8 cellular contexts compared by ENCODE assay signal in the genomic region with DNA sequence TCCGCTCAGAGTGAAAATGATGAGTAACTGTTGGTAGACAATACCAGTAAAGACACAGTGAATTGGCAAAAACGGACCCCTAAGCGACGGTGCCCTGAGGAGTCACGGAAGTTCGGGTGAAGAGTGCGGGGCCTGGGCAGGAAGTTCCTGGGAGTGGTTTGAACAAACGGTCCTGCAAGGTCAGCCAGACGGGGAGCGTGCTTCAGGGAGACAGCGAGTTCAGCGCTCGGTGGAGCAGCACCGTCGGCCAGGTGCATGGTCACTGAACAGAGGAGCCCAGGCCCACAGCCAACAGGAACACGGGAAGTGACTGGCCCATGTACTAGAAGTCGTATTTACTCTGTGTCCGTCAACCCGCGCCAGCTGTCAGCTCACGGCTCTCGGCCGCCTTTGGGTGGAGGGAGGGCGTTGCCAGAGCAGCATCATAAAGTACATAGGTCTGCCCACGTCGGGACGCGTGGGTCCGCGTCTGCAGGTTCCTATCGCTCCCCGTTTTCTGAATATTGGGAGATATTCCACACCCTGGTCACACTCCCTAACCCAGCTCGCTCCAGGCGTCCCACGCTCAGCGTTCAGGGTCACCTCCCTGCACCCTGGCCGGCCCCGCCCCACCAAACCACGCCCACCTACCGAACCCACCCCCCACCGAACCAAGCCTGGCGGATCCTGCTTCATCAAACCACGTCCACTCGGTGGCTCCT.
DNase-seq lines count a peak whose midpoint lies in the region; ATAC-seq and TF ChIP-seq lines count a peak whose summit lies in the region.

No MANE protein-coding gene starts in this region.

- H3K9me3 ChIP-seq in mammary epithelial cell (replicated peaks; ENCODE audit: insufficient read depth, low read length) (no peaks in the 10 kb centered on the region), mucosa of descending colon (peaks cover 6% of the 10 kb centered on the region), thymus (ENCODE audit: control insufficient read depth) (no peaks in the 10 kb centered on the region), HAP-1 (no peaks in the 10 kb centered on the region)

- H3K27me3 ChIP-seq in mammary epithelial cell (ENCODE audit: insufficient read depth, low read length) = no peaks in the 10 kb centered on the region
- no peaks in the 10 kb centered on the region for H3K27me3 ChIP-seq in thymus (ENCODE audit: control insufficient read depth, insufficient read depth)
- H3K27me3 ChIP-seq in HAP-1 (ENCODE audit: low read depth) = no peaks in the 10 kb centered on the region

- 18% methylated on average over 27 of the region's 44 CpGs for WGBS in mammary epithelial cell (ENCODE audit: low coverage, missing lambda C conversion rate)
- WGBS in thymus = 17% methylated on average over 44 of the region's 44 CpGs

- TF ChIP-seq CTCF in GM13976 (IDR thresholded peaks at IDR 0.05; ENCODE audit: borderline replicate concordance, control extremely low read depth, extremely low read depth, insufficient read depth, missing control alignments) (no peak), RWPE1 (conservative IDR thresholded peaks at IDR 0.05; ENCODE audit: low read depth) (no peak), mammary epithelial cell (conservative IDR thresholded peaks at IDR 0.05 in 1 of 2, IDR thresholded peaks at IDR 0.05 in 1 of 2; ENCODE audit: extremely low read depth in 1 of 2, insufficient read depth in 1 of 2, low read depth in 1 of 2, low read length in 2 of 2) (no peak), mucosa of descending colon (IDR thresholded peaks at IDR 0.05) (no peak)

- peak overlapping the region; percentile 76 for H3K4me2 ChIP-seq in mammary epithelial cell (ENCODE audit: insufficient read depth, low read depth, low read length)

- no peaks in the 10 kb centered on the region for H4K20me1 ChIP-seq in mammary epithelial cell (ENCODE audit: insufficient read depth, low read length)

- in situ Hi-C loops in GM13976 (cut with MboI; ENCODE audit: low sequenced_read_pairs, unreplicated experiment) (no loop called here), mammary epithelial cell (cut with MboI; ENCODE audit: low sequenced_read_pairs in 2 of 2) (no loop called here), HAP-1 (cut with MboI; ENCODE audit: low sequenced_read_pairs) (no loop called here)

- H2AFZ ChIP-seq in mammary epithelial cell (ENCODE audit: low read depth, low read length) = peak overlapping the region; percentile 82

- peaks cover 15% of the 10 kb centered on the region for H3K4me1 ChIP-seq in mammary epithelial cell (ENCODE audit: insufficient read depth, low read length)
- H3K4me1 ChIP-seq in mucosa of descending colon (ENCODE audit: low read depth) = peaks cover 5% of the 10 kb centered on the region
- peaks cover 4% of the 10 kb centered on the region for H3K4me1 ChIP-seq in thymus (ENCODE audit: control insufficient read depth, insufficient read depth, low read length)
- no peaks in the 10 kb centered on the region for H3K4me1 ChIP-seq in HAP-1

- DNase-seq in GM13976 (ENCODE audit: low spot score) (peak; percentile 55), RWPE1 (ENCODE audit: low spot score) (no peak), mammary epithelial cell (no peak), mucosa of descending colon (peak; percentile 83 to 90 (median 84)), HAP-1 (ENCODE audit: low spot score in 2 of 2) (no peak)

- dilution Hi-C loops in mammary epithelial cell (cut with HindIII; ENCODE audit: low sequenced_read_pairs) = no loop called here

- H3K79me2 ChIP-seq in mammary epithelial cell (ENCODE audit: insufficient read depth, low read length) = no peaks in the 10 kb centered on the region

- H3K4me3 ChIP-seq in mammary epithelial cell (replicated peaks in 1 of 3; ENCODE audit: insufficient read depth in 1 of 3, low read depth in 2 of 3, low read length in 3 of 3) = peak overlapping the region in 1 of 3 experiments; percentile 16
- H3K4me3 ChIP-seq in mucosa of descending colon = no peak overlapping the region
- peak overlapping the region; percentile 44 for H3K4me3 ChIP-seq in thymus (ENCODE audit: low read length)
- no peak overlapping the region for H3K4me3 ChIP-seq in HAP-1

- intact Hi-C loops in mammary epithelial cell (cut with micrococcal nuclease) (loop anchor here (10.0 kb wide), 1 partner anchor 165 kb away; no protein-coding TSS in a partner anchor), mucosa of descending colon (cut with DNase I, micrococcal nuclease) (no loop called here)

- H3K9ac ChIP-seq in mammary epithelial cell (ENCODE audit: insufficient read depth, low read length) = no peak overlapping the region

- no TSS peak for BruUV-seq in mammary epithelial cell (replicated peaks; lab: Mats Ljungman, UMichigan)

- CTCF ChIA-PET in RWPE1 (lab: Yijun Ruan, JAX) (no interaction called here), mammary epithelial cell (lab: Charles Lee; ENCODE audit: low non-redundant PET) (no interaction called here)

- ATAC-seq in HG03175 (IDR thresholded peaks at IDR 0.05; ENCODE audit: unreplicated experiment) (peak; percentile 92), mucosa of descending colon (peak; percentile 98), HG03045 (IDR thresholded peaks at IDR 0.05; ENCODE audit: unreplicated experiment) (no peak)

- POLR2A ChIA-PET in RWPE1 (lab: Yijun Ruan, JAX; ENCODE audit: low non-redundant PET) = no interaction called here

- H3K27ac ChIP-seq in RWPE1 = peak overlapping the region; percentile 28; the same call in 1 of the 2 replicates
- H3K27ac ChIP-seq in mammary epithelial cell (ENCODE audit: insufficient read depth, low read depth, low read length) = no peak overlapping the region
- no peak overlapping the region for H3K27ac ChIP-seq in thymus (ENCODE audit: low read depth)

- no peaks in the 10 kb centered on the region for H3K36me3 ChIP-seq in mammary epithelial cell (ENCODE audit: insufficient read depth, low read length)
- no peaks in the 10 kb centered on the region for H3K36me3 ChIP-seq in mucosa of descending colon (ENCODE audit: low read depth)
- H3K36me3 ChIP-seq in thymus (ENCODE audit: control insufficient read depth, insufficient read depth) = no peaks in the 10 kb centered on the region
- H3K36me3 ChIP-seq in HAP-1 (replicated peaks) = no peaks in the 10 kb centered on the region

Comparison
In these comparisons a context has a peak if more than half of its experiments do, and no peak if none do; other contexts are left out.
1. DNase-seq: peak in GM13976 (single experiment) and mucosa of descending colon (3 of 3); none in RWPE1 (single experiment), mammary epithelial cell (single experiment) and HAP-1 (0 of 2).